In genomic region chrX:46561931-46562721, GRCh38 we compare ENCODE assay signal across 9 cellular contexts. TPM values are rescaled to one million over a fixed set of nuclear protein-coding genes. Genes with fewer than 3 reads are reported as not detected.
DNase-seq lines count a peak whose midpoint lies in the region; ATAC-seq and TF ChIP-seq lines count a peak whose summit lies in the region.
"Had no signal": no experiment of that assay in that cellular context is flagged by ENCODE, and none has a peak within 500 bp of the region (broad histone marks: within the 10 kb centered on the region; RNA-seq: fewer than 3 reads in every experiment).

No MANE protein-coding gene starts in this region.

- TF ChIP-seq CTCF in OCI-LY7 (conservative IDR thresholded peaks at IDR 0.05; ENCODE audit: low read length) = no peak
- TF ChIP-seq CTCF in osteocyte (IDR thresholded peaks at IDR 0.05) = no peak
- TF ChIP-seq CTCF in psoas muscle (IDR thresholded peaks at IDR 0.05) = no peak

- no peak overlapping the region for H2BK5ac ChIP-seq in neuronal stem cell (ENCODE audit: low read length)

- DNase-seq in activated T-cell treated with anti-CD3 and anti-CD28 coated beads, Interleukin-2, amount 50 U/mL, for 72 hours = peak; percentile 22 to 47
- no peak for DNase-seq in activated T-cell treated with anti-CD3 and anti-CD28 coated beads, Interleukin-2, amount 50 U/mL, for 4 hours
- DNase-seq in OCI-LY7 (ENCODE audit: low spot score) (peak; percentile 76), medulla oblongata (ENCODE audit: extremely low spot score) (peak; percentile 29), neuronal stem cell (ENCODE audit: low spot score) (no peak), osteocyte (ENCODE audit: extremely low spot score, unreplicated experiment) (no peak), psoas muscle (no peak)

- no peak overlapping the region for H3K14ac ChIP-seq in neuronal stem cell (ENCODE audit: low read length)

- BruUV-seq in OCI-LY7 (replicated peaks; lab: Mats Ljungman, UMichigan) = no TSS peak

- no peak overlapping the region for H3K27ac Mint-ChIP-seq in activated T-cell treated with anti-CD3 and anti-CD28 coated beads, Interleukin-2, amount 50 U/mL, for 72 hours
- H3K27ac Mint-ChIP-seq in osteocyte (ENCODE audit: unreplicated experiment) = no peak overlapping the region

- no peak overlapping the region for H3K23ac ChIP-seq in neuronal stem cell (ENCODE audit: low read depth, low read length, poor library complexity)

- no peak overlapping the region for H3K18ac ChIP-seq in neuronal stem cell (ENCODE audit: low read length)

- peak overlapping the region; percentile 57 for H3K27ac ChIP-seq in OCI-LY7 (ENCODE audit: low read depth, low read length, poor library complexity, severe bottlenecking)
- H3K27ac ChIP-seq in neuronal stem cell (replicated peaks; ENCODE audit: low read length) = no peak overlapping the region
- H3K27ac ChIP-seq in psoas muscle = no peak overlapping the region
- H3K27ac ChIP-seq: VCaP had no signal

- peaks cover 0 to 2% of the 10 kb centered on the region in 2 donors for H3K36me3 Mint-ChIP-seq in activated T-cell treated with anti-CD3 and anti-CD28 coated beads, Interleukin-2, amount 50 U/mL, for 72 hours (ENCODE audit: insufficient read depth in 2 of 2)
- no peaks in the 10 kb centered on the region for H3K36me3 Mint-ChIP-seq in activated T-cell treated with anti-CD3 and anti-CD28 coated beads, Interleukin-2, amount 50 U/mL, for 4 hours (ENCODE audit: insufficient read depth)
- H3K36me3 Mint-ChIP-seq in osteocyte (ENCODE audit: unreplicated experiment) = no peaks in the 10 kb centered on the region

- WGBS in neuronal stem cell (ENCODE audit: extremely low coverage in 2 of 2, insufficient read length in 2 of 2, insufficient replicate concordance in 1 of 2), 2 donors = no CpG with 5 or more reads among the region's 5 CpGs
- 67 to 76% (median 73%) methylated on average over 5 of the region's 5 CpGs for WGBS in psoas muscle, 3 donors

- no peaks in the 10 kb centered on the region for H3K27me3 ChIP-seq in neuronal stem cell (ENCODE audit: control insufficient read depth in 3 of 3, insufficient read depth in 3 of 3, low read depth in 1 of 3, low read length in 3 of 3)
- H3K27me3 ChIP-seq in psoas muscle (ENCODE audit: insufficient read depth in 3 of 3, low read length in 2 of 3) = no peaks in the 10 kb centered on the region

- no peaks in the 10 kb centered on the region for H3K9me3 Mint-ChIP-seq in activated T-cell treated with anti-CD3 and anti-CD28 coated beads, Interleukin-2, amount 50 U/mL, for 72 hours
- H3K9me3 Mint-ChIP-seq in activated T-cell treated with anti-CD3 and anti-CD28 coated beads, Interleukin-2, amount 50 U/mL, for 4 hours = no peaks in the 10 kb centered on the region
- H3K9me3 Mint-ChIP-seq in osteocyte (ENCODE audit: unreplicated experiment) = no peaks in the 10 kb centered on the region

- no peaks in the 10 kb centered on the region for H3K79me1 ChIP-seq in neuronal stem cell (ENCODE audit: low read depth, low read length)

- no peak overlapping the region for H2AK5ac ChIP-seq in neuronal stem cell (ENCODE audit: low read depth, low read length)

- H3K4me1 Mint-ChIP-seq in activated T-cell treated with anti-CD3 and anti-CD28 coated beads, Interleukin-2, amount 50 U/mL, for 72 hours (ENCODE audit: low read depth) = peaks cover 16% of the 10 kb centered on the region
- H3K4me1 Mint-ChIP-seq in activated T-cell treated with anti-CD3 and anti-CD28 coated beads, Interleukin-2, amount 50 U/mL, for 4 hours (ENCODE audit: low read depth) = peaks cover 9% of the 10 kb centered on the region
- no peaks in the 10 kb centered on the region for H3K4me1 Mint-ChIP-seq in osteocyte (ENCODE audit: unreplicated experiment)

- H3K4ac ChIP-seq in neuronal stem cell (ENCODE audit: low read length) = no peak overlapping the region

- H3K4me3 ChIP-seq in OCI-LY7 (ENCODE audit: low read depth, low read length, poor library complexity, severe bottlenecking) = peak overlapping the region; percentile 9
- H3K4me3 ChIP-seq in neuronal stem cell (ENCODE audit: low read length in 2 of 2) = no peak overlapping the region
- H3K4me3 ChIP-seq in psoas muscle = no peak overlapping the region

- intact Hi-C loops in OCI-LY7 (cut with micrococcal nuclease; ENCODE audit: unreplicated experiment) (loop anchor here (5.0 kb wide), 1 partner anchor 125 kb away; no protein-coding TSS in a partner anchor), psoas muscle (cut with DNase I) (no loop called here)

- H2BK15ac ChIP-seq in neuronal stem cell (ENCODE audit: low read length) = no peak overlapping the region

- ATAC-seq in activated T-cell treated with anti-CD3 and anti-CD28 coated beads, Interleukin-2, amount 50 U/mL, for 72 hours (replicated peaks in 1 of 2) = peak; percentile 96 to 99
- ATAC-seq in activated T-cell treated with anti-CD3 and anti-CD28 coated beads, Interleukin-2, amount 50 U/mL, for 4 hours = no peak
- ATAC-seq in HG02973 (IDR thresholded peaks at IDR 0.05; ENCODE audit: unreplicated experiment) (peak; percentile 97), psoas muscle (no peak)

- H3K9ac ChIP-seq in neuronal stem cell (ENCODE audit: low read depth, low read length, poor library complexity) = no peak overlapping the region

- peak overlapping the region in 1 of 2 donors; percentile 22 for H3K4me3 Mint-ChIP-seq in activated T-cell treated with anti-CD3 and anti-CD28 coated beads, Interleukin-2, amount 50 U/mL, for 72 hours
- no peak overlapping the region for H3K4me3 Mint-ChIP-seq in activated T-cell treated with anti-CD3 and anti-CD28 coated beads, Interleukin-2, amount 50 U/mL, for 4 hours
- no peak overlapping the region for H3K4me3 Mint-ChIP-seq in osteocyte (ENCODE audit: unreplicated experiment)

- H2BK12ac ChIP-seq in neuronal stem cell (ENCODE audit: low read length) = no peak overlapping the region

- H3K4me1 ChIP-seq in OCI-LY7 (ENCODE audit: insufficient read depth, low read length, poor library complexity, severe bottlenecking) (peaks cover 24% of the 10 kb centered on the region), neuronal stem cell (ENCODE audit: control insufficient read depth in 2 of 2, insufficient read depth in 1 of 2, low read depth in 1 of 2, low read length in 2 of 2) (no peaks in the 10 kb centered on the region), psoas muscle (no peaks in the 10 kb centered on the region)

- H3K36me3 ChIP-seq in OCI-LY7 (ENCODE audit: insufficient read depth, low read length) (no peaks in the 10 kb centered on the region), neuronal stem cell (replicated peaks in 1 of 2; ENCODE audit: control insufficient read depth in 2 of 2, insufficient read depth in 2 of 2, low read length in 2 of 2) (no peaks in the 10 kb centered on the region), psoas muscle (ENCODE audit: insufficient read depth in 1 of 2, low read depth in 1 of 2) (no peaks in the 10 kb centered on the region)

- peak overlapping the region; percentile 62 for H3K4me2 ChIP-seq in OCI-LY7 (ENCODE audit: low read length)
- no peak overlapping the region for H3K4me2 ChIP-seq in neuronal stem cell (ENCODE audit: insufficient read depth, low read length, poor library complexity, severe bottlenecking)

- H3K79me2 ChIP-seq in OCI-LY7 (ENCODE audit: insufficient read depth, low read depth, low read length) = no peaks in the 10 kb centered on the region

- H4K91ac ChIP-seq in neuronal stem cell (ENCODE audit: low read depth, low read length, poor library complexity) = no peak overlapping the region

- peak overlapping the region; percentile 35; the same call in 1 of the 2 replicates for H2AFZ ChIP-seq in OCI-LY7 (ENCODE audit: low read length)
- H2AFZ ChIP-seq in neuronal stem cell (ENCODE audit: low read length) = no peak overlapping the region

- H3K27me3 Mint-ChIP-seq in activated T-cell treated with anti-CD3 and anti-CD28 coated beads, Interleukin-2, amount 50 U/mL, for 72 hours (ENCODE audit: low read depth) = peaks cover 20% of the 10 kb centered on the region
- H3K27me3 Mint-ChIP-seq in activated T-cell treated with anti-CD3 and anti-CD28 coated beads, Interleukin-2, amount 50 U/mL, for 4 hours (ENCODE audit: low read depth) = no peaks in the 10 kb centered on the region
- H3K27me3 Mint-ChIP-seq in osteocyte (ENCODE audit: unreplicated experiment) = no peaks in the 10 kb centered on the region

- H4K20me1 ChIP-seq in OCI-LY7 (ENCODE audit: insufficient read depth, low read length) = no peaks in the 10 kb centered on the region

- POLR2A ChIA-PET in OCI-LY7 (lab: Charles Lee) = interaction anchor here (0.7 to 1.5 kb wide), 4 partner anchors 14 to 130 kb away, joined by 3 to 6 read pairs (median 4); no protein-coding TSS in a partner anchor

- CTCF ChIA-PET in OCI-LY7 (lab: Charles Lee; ENCODE audit: unreplicated experiment) = no interaction called here

- H3K9me2 ChIP-seq in OCI-LY7 (ENCODE audit: insufficient read depth, low read length) = no peaks in the 10 kb centered on the region

- no peak overlapping the region for H4K8ac ChIP-seq in neuronal stem cell (ENCODE audit: low read depth, low read length)

- no peaks in the 10 kb centered on the region for H3K9me3 ChIP-seq in OCI-LY7 (ENCODE audit: low read length)
- no peaks in the 10 kb centered on the region for H3K9me3 ChIP-seq in neuronal stem cell (replicated peaks in 1 of 2; ENCODE audit: control insufficient read depth in 2 of 2, insufficient read depth in 1 of 2, low read depth in 1 of 2, low read length in 2 of 2)
- H3K9me3 ChIP-seq in psoas muscle = no peaks in the 10 kb centered on the region

- no peak overlapping the region for H2BK120ac ChIP-seq in neuronal stem cell (ENCODE audit: low read depth, low read length)

RNA-seq across cellular contexts. Expression of gene CHST7, which starts 11.4 kb away (rescaled TPM):
- total RNA-seq in activated T-cell treated with anti-CD3 and anti-CD28 coated beads, Interleukin-2, amount 50 U/mL, for 72 hours = 1 to 10 TPM; 3.5 to 6.7 TPM
- total RNA-seq in activated T-cell treated with anti-CD3 and anti-CD28 coated beads, Interleukin-2, amount 50 U/mL, for 4 hours = 10 to 100 TPM in 1 of 3 donors, 1 to 10 TPM in 2; 8.3 to 10.4 (median 9.6) TPM
- total RNA-seq in OCI-LY7 (2014; rRNA removed; shearing (Covaris generic)) = 5.3 and 7.5 TPM in 2 replicates
- total RNA-seq in OCI-LY7 (2022) (2.0 and 2.8 TPM in 2 replicates), osteocyte (14.8 and 16.7 TPM in 2 replicates), psoas muscle (1 to 10 TPM; 1.6 to 2.9 (median 2.2) TPM)
- 2.4 TPM for polyA plus RNA-seq in neuronal stem cell (2013, experiment 1 of 2)
- polyA plus RNA-seq in neuronal stem cell (2013, experiment 2 of 2) = 2.5 TPM
- polyA plus RNA-seq in psoas muscle = 1 to 10 TPM; 1.6 to 9.9 (median 1.6) TPM

RNA-seq across cellular contexts. Expression of gene ZNF674, which starts 16.9 kb away (rescaled TPM):
- total RNA-seq in activated T-cell treated with anti-CD3 and anti-CD28 coated beads, Interleukin-2, amount 50 U/mL, for 72 hours = 1 to 10 TPM; 3.7 to 4.3 TPM
- total RNA-seq in activated T-cell treated with anti-CD3 and anti-CD28 coated beads, Interleukin-2, amount 50 U/mL, for 4 hours = under 1 TPM; 0.34 to 0.57 (median 0.53) TPM
- total RNA-seq in OCI-LY7 (2014; rRNA removed; shearing (Covaris generic)) = 5.4 and 9.8 TPM in 2 replicates
- total RNA-seq in OCI-LY7 (2022) (3.6 and 5.5 TPM in 2 replicates), osteocyte (6.1 and 8.8 TPM in 2 replicates), psoas muscle (1 to 10 TPM; 2.4 to 3.2 (median 2.5) TPM)
- polyA plus RNA-seq in neuronal stem cell (2013, experiment 1 of 2) = 1.8 TPM
- polyA plus RNA-seq in neuronal stem cell (2013, experiment 2 of 2) = 1.9 TPM
- polyA plus RNA-seq in psoas muscle = 1 to 10 TPM; 1.3 to 2.8 (median 1.5) TPM

Comparison
In these comparisons a context has a peak if more than half of its experiments do, and no peak if none do; other contexts are left out.
1. ATAC-seq: peak in activated T-cell treated with anti-CD3 and anti-CD28 coated beads, Interleukin-2, amount 50 U/mL, for 72 hours (2 of 2) and HG02973 (single experiment); none in activated T-cell treated with anti-CD3 and anti-CD28 coated beads, Interleukin-2, amount 50 U/mL, for 4 hours (0 of 2) and psoas muscle (0 of 4).
2. DNase-seq: peak in activated T-cell treated with anti-CD3 and anti-CD28 coated beads, Interleukin-2, amount 50 U/mL, for 72 hours (2 of 2), OCI-LY7 (single experiment) and medulla oblongata (single experiment); none in activated T-cell treated with anti-CD3 and anti-CD28 coated beads, Interleukin-2, amount 50 U/mL, for 4 hours (single experiment), neuronal stem cell (single experiment), osteocyte (single experiment) and psoas muscle (0 of 2).